Comparison of ENCODE assay signal across 21 cellular contexts in genomic region chr7:28517206-28517605, GRCh38.
"Had no signal": no experiment of that assay in that cellular context is flagged by ENCODE, and none has a peak within 500 bp of the region (broad histone marks: within the 10 kb centered on the region; RNA-seq: fewer than 3 reads in every experiment).

No MANE protein-coding gene starts in this region.

- H3K36me3 Mint-ChIP-seq: immature natural killer cell; naive thymus-derived CD4-positive, alpha-beta T cell had no signal

- ATAC-seq: gastrocnemius medialis; heart right ventricle; left ventricle myocardium superior; naive thymus-derived CD4-positive, alpha-beta T cell; sciatic nerve had no signal

- H3K27me3 ChIP-seq: dorsolateral prefrontal cortex, esophagus muscularis mucosa, gastrocnemius medialis, heart right ventricle, tibial nerve had no signal

- H3K27ac Mint-ChIP-seq: immature natural killer cell; naive thymus-derived CD4-positive, alpha-beta T cell; stimulated activated naive CD8-positive, alpha-beta T cell treated with anti-CD3 and anti-CD28 coated beads, Interleukin-15, Interleukin-2, amounts not matched to agents 100 ng/mL and 50 ng/mL, for 24 hours had no signal

- H3K36me3 ChIP-seq: esophagus muscularis mucosa, gastrocnemius medialis, heart right ventricle, tibial nerve had no signal

- H3K4me1 Mint-ChIP-seq: central memory CD8-positive, alpha-beta T cell; immature natural killer cell had no signal

- H3K27me3 Mint-ChIP-seq: stimulated activated naive CD8-positive, alpha-beta T cell treated with anti-CD3 and anti-CD28 coated beads, Interleukin-15, Interleukin-2, amounts not matched to agents 100 ng/mL and 50 ng/mL, for 24 hours had no signal

- H3K4me3 ChIP-seq: dorsolateral prefrontal cortex, esophagus muscularis mucosa, gastrocnemius medialis, heart right ventricle, lung, tibial nerve had no signal

- H3K4me3 Mint-ChIP-seq: central memory CD8-positive, alpha-beta T cell; immature natural killer cell; naive thymus-derived CD4-positive, alpha-beta T cell; stimulated activated naive CD8-positive, alpha-beta T cell treated with anti-CD3 and anti-CD28 coated beads, Interleukin-15, Interleukin-2, amounts not matched to agents 100 ng/mL and 50 ng/mL, for 24 hours had no signal

- H3K9me3 ChIP-seq: esophagus muscularis mucosa, gastrocnemius medialis, heart right ventricle, tibial nerve had no signal

- H3K4me1 ChIP-seq: tibial nerve had no signal

- DNase-seq: cortex of kidney; dorsolateral prefrontal cortex; effector memory CD4-positive, alpha-beta T cell; gastrocnemius medialis; heart right ventricle; immature natural killer cell; kidney; left cardiac atrium; left ventricle myocardium superior; mesenchymal stem cell; naive thymus-derived CD4-positive, alpha-beta T cell; posterior cingulate gyrus; small intestine; stimulated activated CD4-positive, alpha-beta T cell treated with anti-CD3 and anti-CD28 coated beads, Interleukin-2, amount 100 ng/mL, for 48 hours had no signal

- H3K9me3 Mint-ChIP-seq: central memory CD8-positive, alpha-beta T cell; stimulated activated naive CD8-positive, alpha-beta T cell treated with anti-CD3 and anti-CD28 coated beads, Interleukin-15, Interleukin-2, amounts not matched to agents 100 ng/mL and 50 ng/mL, for 24 hours had no signal

- H3K27ac ChIP-seq: epithelial cell of prostate, esophagus muscularis mucosa, gastrocnemius medialis, heart right ventricle, tibial nerve had no signal
